27 cellular contexts compared by ENCODE assay signal in genomic region chr9:65405253-65405652, GRCh38.
"Had no signal": no experiment of that assay in that cellular context is flagged by ENCODE, and none has a peak within 500 bp of the region (broad histone marks: within the 10 kb centered on the region; RNA-seq: fewer than 3 reads in every experiment).

No MANE protein-coding gene starts in this region.

- H3K4me3 ChIP-seq: pancreas, psoas muscle, right lobe of liver, sigmoid colon, suprapubic skin, testis, tibial artery, transverse colon, vagina had no signal

- H3K36me3 ChIP-seq: neutrophil, pancreas, right lobe of liver, sigmoid colon, suprapubic skin, tibial artery, transverse colon, vagina had no signal

- H3K27ac ChIP-seq: neutrophil, pancreas, psoas muscle, right lobe of liver, sigmoid colon, suprapubic skin, testis, tibial artery, transverse colon, vagina had no signal

- H3K9me3 ChIP-seq: neutrophil, pancreas, psoas muscle, right lobe of liver, suprapubic skin, testis, vagina had no signal

- FAIRE-seq: pancreas, small intestine, urothelium cell line had no signal

- H3K27me3 ChIP-seq: neutrophil, pancreas, right lobe of liver, sigmoid colon, suprapubic skin, testis, tibial artery, transverse colon, vagina had no signal

- H3K4me1 ChIP-seq: pancreas, psoas muscle, right lobe of liver, sigmoid colon, suprapubic skin, testis, tibial artery, transverse colon, vagina had no signal

- ATAC-seq: naive thymus-derived CD8-positive, alpha-beta T cell; natural killer cell treated with Interleukin-12 subunit alpha and Interleukin-12 subunit beta and Interleukin-15 and Interleukin-18, amount 100 ng/mL, for 72 hours; pancreas; psoas muscle; right cardiac atrium; right lobe of liver; stimulated activated memory B cell treated with anti-CD40 and anti-IgM and Interleukin-4, amounts not matched to agents 10 μg/mL and 1 μg/mL and 100 μg/mL, for 72 hours; stimulated activated naive CD8-positive, alpha-beta T cell treated with anti-CD3 and anti-CD28 coated beads, Interleukin-15, amount 100 ng/mL, for 72 hours; stimulated activated naive CD8-positive, alpha-beta T cell treated with anti-CD3 and anti-CD28 coated beads, Interleukin-15, Interleukin-2, amounts not matched to agents 100 U/mL and 50 U/mL, for 24 hours had no signal

- DNase-seq: naive thymus-derived CD8-positive, alpha-beta T cell; nephron progenitor cell; nucleus accumbens; pancreas; psoas muscle; right cardiac atrium; right lobe of liver; sigmoid colon; small intestine; stimulated activated CD4-positive, alpha-beta T cell treated with anti-CD3 and anti-CD28 coated beads, Interleukin-12 subunit alpha, Interleukin-12 subunit beta, amount 100 ng/mL, for 4 hours; stimulated activated CD4-positive, alpha-beta T cell treated with anti-CD3 and anti-CD28 coated beads, Interleukin-1b, Interleukin-23, amount 100 ng/mL, for 48 hours; stimulated activated CD4-positive, alpha-beta T cell treated with anti-CD3 and anti-CD28 coated beads, Interleukin-4, amount 100 ng/mL, for 1 hour; stimulated activated CD4-positive, alpha-beta T cell treated with anti-CD3 and anti-CD28 coated beads, Interleukin-4, amount 100 ng/mL, for 4 hours; stimulated activated CD8-positive, alpha-beta memory T cell treated with anti-CD3 and anti-CD28 coated beads, Interleukin-4, amount 100 ng/mL, for 48 hours; stimulated activated naive CD4-positive, alpha-beta T cell; stimulated activated naive CD8-positive, alpha-beta T cell treated with anti-CD3 and anti-CD28 coated beads, Interleukin-15, amount 100 ng/mL, for 72 hours; stimulated activated naive CD8-positive, alpha-beta T cell treated with anti-CD3 and anti-CD28 coated beads, Interleukin-15, Interleukin-2, amounts not matched to agents 100 U/mL and 50 U/mL, for 24 hours; substantia nigra; testis; transverse colon had no signal
